Comparison of ENCODE assay signal across 10 cellular contexts in genomic region chr11:118010738-118011461, GRCh38. TPM values are rescaled to one million over a fixed set of nuclear protein-coding genes. Genes with fewer than 3 reads are reported as not detected.
DNase-seq lines count a peak whose midpoint lies in the region; ATAC-seq, FAIRE-seq and TF ChIP-seq lines count a peak whose summit lies in the region.
"Had no signal": no experiment of that assay in that cellular context is flagged by ENCODE, and none has a peak within 500 bp of the region (broad histone marks: within the 10 kb centered on the region; RNA-seq: fewer than 3 reads in every experiment).

No MANE protein-coding gene starts in this region.

- peaks cover 15% of the 10 kb centered on the region for H3K36me3 Mint-ChIP-seq in CD4-positive, CD25-positive, alpha-beta regulatory T cell
- H3K36me3 Mint-ChIP-seq in central memory CD8-positive, alpha-beta T cell (ENCODE audit: insufficient read depth): peaks cover 17% of the 10 kb centered on the region

- peak overlapping the region; percentile 93 to 99 (median 95) for H3K27ac Mint-ChIP-seq in CD4-positive, CD25-positive, alpha-beta regulatory T cell
- H3K27ac Mint-ChIP-seq in central memory CD8-positive, alpha-beta T cell (ENCODE audit: low read depth): peak overlapping the region; percentile 93

- H3K4me1 ChIP-seq in CD4-positive, CD25-positive, alpha-beta regulatory T cell (ENCODE audit: control insufficient read depth, insufficient read depth, low read length, poor library complexity, severe bottlenecking): peaks cover 100% of the 10 kb centered on the region
- H3K4me1 ChIP-seq in kidney (ENCODE audit: control insufficient read depth in 1 of 2, insufficient read depth in 1 of 2, low read depth in 1 of 2, low read length in 2 of 2): peaks cover 0 to 9% of the 10 kb centered on the region in 2 donors

- no peak for FAIRE-seq in kidney (lab: Jason Lieb, UNC)
- FAIRE-seq: G401.6, islet of Langerhans had no signal

- H3K9me3 Mint-ChIP-seq in CD4-positive, CD25-positive, alpha-beta regulatory T cell: peaks cover 0 to 7% (median 2%) of the 10 kb centered on the region in 7 donors
- peaks cover 6% of the 10 kb centered on the region for H3K9me3 Mint-ChIP-seq in central memory CD8-positive, alpha-beta T cell

- H3K4me3 ChIP-seq in CD4-positive, CD25-positive, alpha-beta regulatory T cell (ENCODE audit: low read depth, low read length): no peak overlapping the region
- no peak overlapping the region for H3K4me3 ChIP-seq in kidney (ENCODE audit: low read length in 2 of 2)

- ATAC-seq in CD4-positive, CD25-positive, alpha-beta regulatory T cell (ENCODE audit: low read depth in 2 of 2): peak in 1 of 2 donors; percentile 12
- peak; percentile 76 for ATAC-seq in GM19372 (IDR thresholded peaks at IDR 0.05; ENCODE audit: low read depth, unreplicated experiment)
- peak; percentile 72 for ATAC-seq in HG03378 (IDR thresholded peaks at IDR 0.05; ENCODE audit: unreplicated experiment)
- no peak for ATAC-seq in central memory CD8-positive, alpha-beta T cell (replicated peaks; ENCODE audit: extremely low read depth, poor library complexity, severe bottlenecking)

- H3K27me3 Mint-ChIP-seq in CD4-positive, CD25-positive, alpha-beta regulatory T cell: no peaks in the 10 kb centered on the region
- no peaks in the 10 kb centered on the region for H3K27me3 Mint-ChIP-seq in central memory CD8-positive, alpha-beta T cell

- no peak for DNase-seq in CD4-positive, CD25-positive, alpha-beta regulatory T cell
- no peak for DNase-seq in central memory CD8-positive, alpha-beta T cell (ENCODE audit: low spot score in 2 of 2)
- DNase-seq in posterior vena cava (ENCODE audit: low spot score) (peak; percentile 90), middle frontal gyrus (ENCODE audit: extremely low spot score, low spot score) (no peak), HPDE6-E6E7 (ENCODE audit: extremely low spot score) (no peak), kidney (no peak)

- H3K9me3 ChIP-seq in CD4-positive, CD25-positive, alpha-beta regulatory T cell (ENCODE audit: control insufficient read depth in 2 of 2, low read length in 2 of 2): no peaks in the 10 kb centered on the region
- no peaks in the 10 kb centered on the region for H3K9me3 ChIP-seq in kidney (ENCODE audit: control insufficient read depth in 1 of 2, low read length in 2 of 2)

- no peaks in the 10 kb centered on the region for H3K27me3 ChIP-seq in CD4-positive, CD25-positive, alpha-beta regulatory T cell (ENCODE audit: control insufficient read depth, insufficient read depth, low read length)

- H3K9ac ChIP-seq in kidney (ENCODE audit: low read length in 2 of 2): no peak overlapping the region

- intact Hi-C loops in posterior vena cava (cut with DNase I): no loop called here
- intact Hi-C loops in kidney (cut with DNase I): no loop called here

- H3K36me3 ChIP-seq in CD4-positive, CD25-positive, alpha-beta regulatory T cell (ENCODE audit: control insufficient read depth, insufficient read depth, low read length): no peaks in the 10 kb centered on the region
- H3K36me3 ChIP-seq in kidney (ENCODE audit: control insufficient read depth in 1 of 2, insufficient read depth in 2 of 2, low read length in 2 of 2): no peaks in the 10 kb centered on the region

- no peak for TF ChIP-seq CTCF in kidney (IDR thresholded peaks at IDR 0.05; ENCODE audit: borderline replicate concordance, extremely low read depth, insufficient read depth)

- H3K4me1 Mint-ChIP-seq in CD4-positive, CD25-positive, alpha-beta regulatory T cell: peaks cover 21 to 100% (median 80%) of the 10 kb centered on the region in 4 donors
- H3K4me1 Mint-ChIP-seq in central memory CD8-positive, alpha-beta T cell: peaks cover 100% of the 10 kb centered on the region

- H3K4me3 Mint-ChIP-seq in CD4-positive, CD25-positive, alpha-beta regulatory T cell: peak overlapping the region in 3 of 4 donors; percentile 58 to 83 (median 68)
- peak overlapping the region; percentile 47 for H3K4me3 Mint-ChIP-seq in central memory CD8-positive, alpha-beta T cell

- peak overlapping the region; percentile 84 for H3K27ac ChIP-seq in CD4-positive, CD25-positive, alpha-beta regulatory T cell (ENCODE audit: insufficient read depth, low read length, poor library complexity, severe bottlenecking)
- H3K27ac ChIP-seq in kidney (ENCODE audit: low read depth in 2 of 2, low read length in 2 of 2): peak overlapping the region in 1 of 2 donors; percentile 32

RNA-seq across cellular contexts. Expression of gene IL10RA, which starts 24.7 kb away (rescaled TPM):
- total RNA-seq in CD4-positive, CD25-positive, alpha-beta regulatory T cell: 661 TPM
- polyA plus RNA-seq in CD4-positive, CD25-positive, alpha-beta regulatory T cell: 100 to 1,000 TPM; 572 to 666 (median 631) TPM
- 10 to 100 TPM; 12.1 to 28.3 TPM for total RNA-seq in posterior vena cava
- 37.2 TPM for total RNA-seq in kidney
- 1.8 TPM for polyA plus RNA-seq in kidney (ENCODE audit: insufficient read depth, low read depth, low replicate concordance)

Comparison
In these comparisons a context has a peak if more than half of its experiments do, and no peak if none do; other contexts are left out.
1. RNA of gene IL10RA, which starts 24.7 kb away (total RNA-seq): 661 TPM in CD4-positive, CD25-positive, alpha-beta regulatory T cell (single experiment); 37.2 TPM in kidney (single experiment) and 12.1 to 28.3 TPM in posterior vena cava; every median in the first group is over 10 times any median in the second.